8 cellular contexts compared by ENCODE assay signal in genomic region chr20:53660078-53660909, GRCh38.
DNase-seq lines count a peak whose midpoint lies in the region; ATAC-seq lines count a peak whose summit lies in the region.

No MANE protein-coding gene starts in this region.

- no CpG with 5 or more reads among the region's 38 CpGs for WGBS in iPS DF 6.9 (ENCODE audit: insufficient coverage, insufficient read length)

- H3K36me3 Mint-ChIP-seq in activated T-helper 2 cell treated with anti-CD3 and anti-CD28 coated beads, Interferon-gamma antibody, Interleukin-2, Interleukin-4, amounts not matched to agents 10 μg/mL and 5 μg/mL and 100 μg/mL, durations not matched to agents 14 hours and 24 hours and 36 hours (ENCODE audit: low read depth), result no peaks in the 10 kb centered on the region

- H3K27ac Mint-ChIP-seq in activated T-helper 2 cell treated with anti-CD3 and anti-CD28 coated beads, Interferon-gamma antibody, Interleukin-2, Interleukin-4, amounts not matched to agents 10 μg/mL and 5 μg/mL and 100 μg/mL, durations not matched to agents 14 hours and 24 hours and 36 hours, result peak overlapping the region; percentile 84

- H3K36me3 ChIP-seq in iPS DF 6.9 (ENCODE audit: control insufficient read depth, insufficient read depth, low read length), result no peaks in the 10 kb centered on the region

- ATAC-seq in GM18867 (IDR thresholded peaks at IDR 0.05; ENCODE audit: unreplicated experiment) (no peak), GM19324 (IDR thresholded peaks at IDR 0.05; ENCODE audit: low FRiP score, unreplicated experiment) (no peak)

- peak overlapping the region; percentile 1; the same call in 1 of the 2 replicates for H3K4me3 ChIP-seq in iPS DF 6.9 (ENCODE audit: low read length)

- peaks cover 55% of the 10 kb centered on the region for H3K4me1 Mint-ChIP-seq in activated T-helper 2 cell treated with anti-CD3 and anti-CD28 coated beads, Interferon-gamma antibody, Interleukin-2, Interleukin-4, amounts not matched to agents 10 μg/mL and 5 μg/mL and 100 μg/mL, durations not matched to agents 14 hours and 24 hours and 36 hours (ENCODE audit: low read depth)

- no peaks in the 10 kb centered on the region for H3K27me3 Mint-ChIP-seq in activated T-helper 2 cell treated with anti-CD3 and anti-CD28 coated beads, Interferon-gamma antibody, Interleukin-2, Interleukin-4, amounts not matched to agents 10 μg/mL and 5 μg/mL and 100 μg/mL, durations not matched to agents 14 hours and 24 hours and 36 hours (ENCODE audit: low read depth)

- H3K4me1 ChIP-seq in iPS DF 6.9 (ENCODE audit: control insufficient read depth, insufficient read depth, low read length), result peaks cover 2% of the 10 kb centered on the region

- intact Hi-C loops in activated T-helper 2 cell treated with anti-CD3 and anti-CD28 coated beads, Interferon-gamma antibody, Interleukin-2, Interleukin-4, amounts not matched to agents 10 μg/mL and 5 μg/mL and 100 μg/mL, durations not matched to agents 14 hours and 24 hours and 36 hours (cut with micrococcal nuclease), result loop anchor here (2.0 kb wide), 1 partner anchor 91 kb away; no protein-coding TSS in a partner anchor

- peak overlapping the region; percentile 77 for H3K4me3 Mint-ChIP-seq in activated T-helper 2 cell treated with anti-CD3 and anti-CD28 coated beads, Interferon-gamma antibody, Interleukin-2, Interleukin-4, amounts not matched to agents 10 μg/mL and 5 μg/mL and 100 μg/mL, durations not matched to agents 14 hours and 24 hours and 36 hours (ENCODE audit: low read depth)

- peak; percentile 36 for DNase-seq in activated CD4-positive, CD25-positive, alpha-beta regulatory T cell treated with anti-CD3 and anti-CD28 coated beads, Interleukin-2, amount 50 U/mL, for 72 hours
- DNase-seq in activated CD4-positive, CD25-positive, alpha-beta regulatory T cell (lab: John Stamatoyannopoulos, UW), result no peak
- no peak for DNase-seq in activated T-helper 2 cell treated with anti-CD3 and anti-CD28 coated beads, Interferon-gamma antibody, Interleukin-2, Interleukin-4, amounts not matched to agents 10 μg/mL and 5 μg/mL and 100 μg/mL, durations not matched to agents 14 hours and 24 hours and 36 hours (ENCODE audit: low spot score)
- DNase-seq in iPS DF 6.9 (ENCODE audit: low read depth, low spot score) (no peak), NCI-H446 treated with DMSO at 0.1 percent for 48 hours (lab: John Stamatoyannopoulos, UW) (no peak)
- peak; percentile 66 for DNase-seq in stimulated activated CD4-positive, alpha-beta T cell treated with anti-CD3 and anti-CD28 coated beads, Interleukin-15, amount 100 ng/mL, for 24 hours

- no peaks in the 10 kb centered on the region for H3K9me3 Mint-ChIP-seq in activated T-helper 2 cell treated with anti-CD3 and anti-CD28 coated beads, Interferon-gamma antibody, Interleukin-2, Interleukin-4, amounts not matched to agents 10 μg/mL and 5 μg/mL and 100 μg/mL, durations not matched to agents 14 hours and 24 hours and 36 hours

- H3K27ac ChIP-seq in iPS DF 6.9 (ENCODE audit: low read length), result no peak overlapping the region

- H3K9me3 ChIP-seq in iPS DF 6.9 (ENCODE audit: control insufficient read depth, insufficient read depth, low read length), result no peaks in the 10 kb centered on the region

- H3K27me3 ChIP-seq in iPS DF 6.9 (ENCODE audit: control insufficient read depth, insufficient read depth, low read length), result no peaks in the 10 kb centered on the region

Comparison
In these comparisons a context has a peak if more than half of its experiments do, and no peak if none do; other contexts are left out.
1. DNase-seq: peak in activated CD4-positive, CD25-positive, alpha-beta regulatory T cell treated with anti-CD3 and anti-CD28 coated beads, Interleukin-2, amount 50 U/mL, for 72 hours (single experiment) and stimulated activated CD4-positive, alpha-beta T cell treated with anti-CD3 and anti-CD28 coated beads, Interleukin-15, amount 100 ng/mL, for 24 hours (single experiment); none in activated CD4-positive, CD25-positive, alpha-beta regulatory T cell (0 of 4), activated T-helper 2 cell treated with anti-CD3 and anti-CD28 coated beads, Interferon-gamma antibody, Interleukin-2, Interleukin-4, amounts not matched to agents 10 μg/mL and 5 μg/mL and 100 μg/mL, durations not matched to agents 14 hours and 24 hours and 36 hours (single experiment), iPS DF 6.9 (single experiment) and NCI-H446 treated with DMSO at 0.1 percent for 48 hours (single experiment).